In the genomic region with DNA sequence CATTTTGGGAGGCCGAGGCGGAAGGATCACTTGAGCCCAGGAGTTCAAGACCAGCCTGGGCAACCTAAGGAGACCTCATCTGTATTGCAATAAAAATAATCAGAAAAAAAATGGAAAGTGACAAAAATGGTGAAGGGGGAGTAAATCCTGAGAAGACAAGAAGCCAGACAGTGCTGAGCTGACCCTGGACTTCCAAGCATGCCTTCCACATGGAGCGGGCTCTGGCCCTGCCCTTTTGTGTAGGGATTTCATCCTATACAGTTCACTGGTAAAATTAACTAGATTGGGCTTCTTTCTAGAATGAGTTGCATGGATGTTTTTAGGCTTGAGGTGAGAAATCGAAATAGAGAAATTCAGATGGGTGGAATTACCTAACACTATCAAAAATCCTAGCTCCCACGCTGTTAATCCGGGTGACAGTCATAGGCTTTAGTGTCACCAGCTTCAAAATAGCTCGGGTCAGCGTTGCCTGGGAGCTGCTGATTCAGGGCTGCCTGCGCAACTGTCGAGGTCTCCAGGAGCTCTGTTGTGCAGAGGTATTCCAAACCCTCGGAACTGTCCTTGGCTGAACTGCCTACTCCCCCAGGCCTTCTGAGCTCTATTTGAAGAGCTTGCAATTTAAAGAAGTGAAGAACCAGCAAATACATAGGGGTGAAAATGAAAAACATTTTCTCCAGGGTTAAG, we compare ENCODE assay signal across 20 cellular contexts. TPM values are rescaled to one million over a fixed set of nuclear protein-coding genes. Genes with fewer than 3 reads are reported as not detected.
A peak's percentile ranks its signal among the peaks of the same experiment; 100 is the strongest.
DNase-seq lines count a peak whose midpoint lies in the region; ATAC-seq, FAIRE-seq and TF ChIP-seq lines count a peak whose summit lies in the region.
"Had no signal": no experiment of that assay in that cellular context is flagged by ENCODE, and none has a peak within 500 bp of the region (broad histone marks: within the 10 kb centered on the region; RNA-seq: fewer than 3 reads in every experiment).

No MANE protein-coding gene starts in this region.

- DNase-seq in HAP-1 (ENCODE audit: low spot score in 2 of 2) (peak; percentile 82), WTC11 (ENCODE audit: low spot score) (no peak), iPS-NIHi7 (ENCODE audit: extremely low spot score) (peak; percentile 47), psoas muscle (peak; percentile 61 to 88), CD14-positive monocyte (ENCODE audit: low spot score) (no peak), HTR-8/SVneo (ENCODE audit: insufficient read length, low spot score) (no peak), A172 (ENCODE audit: low spot score) (no peak)
- DNase-seq: activated CD4-positive, CD25-positive, alpha-beta regulatory T cell treated with anti-CD3 and anti-CD28 coated beads, Interleukin-2, amount 50 U/mL, for 72 hours; activated CD8-positive, alpha-beta memory T cell treated with anti-CD3 and anti-CD28 coated beads, Interleukin-2, amount 50 U/mL, for 4 hours; activated naive CD4-positive, alpha-beta T cell treated with anti-CD3 and anti-CD28 coated beads, Interleukin-2, amount 10 ng/mL, durations not matched to agents 7 days and 5 days; Calu3; effector memory CD4-positive, alpha-beta T cell; GF-D8; NCI-H187 treated with DMSO at 0.1 percent for 48 hours; NCI-H774; stimulated activated CD4-positive, alpha-beta T cell treated with anti-CD3 and anti-CD28 coated beads, Interleukin-15, amount 100 ng/mL, for 24 hours had no signal

- 41 to 56% (median 48%) methylated on average over 11 of the region's 11 CpGs for WGBS in psoas muscle, 3 donors

- FAIRE-seq in HTR-8/SVneo (lab: Jason Lieb, UNC): no peak

- ATAC-seq in WTC11: no peak
- peak; percentile 98 for ATAC-seq in psoas muscle
- no peak for ATAC-seq in GM21367 (IDR thresholded peaks at IDR 0.05; ENCODE audit: unreplicated experiment)

- H3K4me1 ChIP-seq in HAP-1: peaks cover 66% of the 10 kb centered on the region
- peaks cover 26% of the 10 kb centered on the region for H3K4me1 ChIP-seq in psoas muscle

- H3K27me3 ChIP-seq in HAP-1 (ENCODE audit: low read depth) (no peaks in the 10 kb centered on the region), psoas muscle (ENCODE audit: insufficient read depth in 3 of 3, low read length in 2 of 3) (no peaks in the 10 kb centered on the region)

- no peaks in the 10 kb centered on the region; the same call in 1 of the 2 replicates for H3K36me3 Mint-ChIP-seq in WTC11
- no peaks in the 10 kb centered on the region for H3K36me3 Mint-ChIP-seq in CD14-positive monocyte
- H3K36me3 Mint-ChIP-seq: activated naive CD4-positive, alpha-beta T cell treated with anti-CD3 and anti-CD28 coated beads, Interleukin-2, amount 10 ng/mL, durations not matched to agents 7 days and 5 days had no signal

- in situ Hi-C loops in HAP-1 (cut with MboI; ENCODE audit: low sequenced_read_pairs): no loop called here

- H3K27ac ChIP-seq in psoas muscle: peak overlapping the region; percentile 79
- H3K27ac ChIP-seq: thoracic aorta had no signal

- intact Hi-C loops in psoas muscle (cut with DNase I) (loop anchor here in 1 of 2 donors (5.0 kb wide), 1 partner anchor 41 kb away; no protein-coding TSS in a partner anchor), CD14-positive monocyte (cut with micrococcal nuclease) (no loop called here)

- H3K4me3 Mint-ChIP-seq in WTC11 (no peak overlapping the region), CD14-positive monocyte (no peak overlapping the region)
- H3K4me3 Mint-ChIP-seq: activated naive CD4-positive, alpha-beta T cell treated with anti-CD3 and anti-CD28 coated beads, Interleukin-2, amount 10 ng/mL, durations not matched to agents 7 days and 5 days; T-helper 1 cell treated with Interleukin-12 subunit alpha and Interleukin-12 subunit beta and Interleukin-4 antibody, amounts not matched to agents 30 μg/mL and 1 μg/mL, for 36 hours had no signal

- H3K36me3 ChIP-seq in HAP-1 (replicated peaks): no peaks in the 10 kb centered on the region
- no peaks in the 10 kb centered on the region for H3K36me3 ChIP-seq in psoas muscle (ENCODE audit: insufficient read depth in 1 of 2, low read depth in 1 of 2)
- H3K36me3 ChIP-seq: thoracic aorta had no signal

- CTCF ChIA-PET in WTC11 (lab: Charles Lee): interaction anchor here (1.0 to 1.6 kb wide), 4 partner anchors 24 to 75 kb away, joined by 3 to 6 read pairs (median 4); no protein-coding TSS in a partner anchor

- TF ChIP-seq CTCF in WTC11 (IDR thresholded peaks at IDR 0.05): no peak
- TF ChIP-seq CTCF in psoas muscle (IDR thresholded peaks at IDR 0.05): no peak
- no peak for TF ChIP-seq CTCF in CD14-positive monocyte (IDR thresholded peaks at IDR 0.05)

- no peaks in the 10 kb centered on the region for H3K9me3 ChIP-seq in HAP-1
- no peaks in the 10 kb centered on the region for H3K9me3 ChIP-seq in psoas muscle
- H3K9me3 ChIP-seq: thoracic aorta had no signal

- H3K27me3 Mint-ChIP-seq in WTC11 (ENCODE audit: low read depth) (no peaks in the 10 kb centered on the region; the same call in 1 of the 2 replicates), CD14-positive monocyte (ENCODE audit: low read depth in 3 of 3) (peaks cover 19 to 30% (median 25%) of the 10 kb centered on the region in 3 donors)

- peaks cover 68% of the 10 kb centered on the region for H3K4me1 Mint-ChIP-seq in WTC11
- peaks cover 20% of the 10 kb centered on the region for H3K4me1 Mint-ChIP-seq in CD14-positive monocyte
- H3K4me1 Mint-ChIP-seq: activated naive CD4-positive, alpha-beta T cell treated with anti-CD3 and anti-CD28 coated beads, Interleukin-2, amount 10 ng/mL, durations not matched to agents 7 days and 5 days had no signal

- peak overlapping the region; percentile 7 for H3K27ac Mint-ChIP-seq in WTC11
- H3K27ac Mint-ChIP-seq in CD14-positive monocyte: no peak overlapping the region
- H3K27ac Mint-ChIP-seq: activated naive CD4-positive, alpha-beta T cell treated with anti-CD3 and anti-CD28 coated beads, Interleukin-2, amount 10 ng/mL, durations not matched to agents 7 days and 5 days; T-helper 1 cell treated with Interleukin-12 subunit alpha and Interleukin-12 subunit beta and Interleukin-4 antibody, amounts not matched to agents 30 μg/mL and 1 μg/mL, for 36 hours had no signal

- H3K4me3 ChIP-seq in HAP-1: no peak overlapping the region
- no peak overlapping the region for H3K4me3 ChIP-seq in psoas muscle
- H3K4me3 ChIP-seq: lung, thoracic aorta had no signal

- POLR2A ChIA-PET in WTC11 (lab: Charles Lee): interaction anchor here (0.5 to 1.2 kb wide), 3 partner anchors 11 to 24 kb away, joined by 3 to 9 read pairs (median 7); partner anchors contain the start of gene ZNF532

- 0 out of 2 replicates have a peak, but pooled peaks cover 8% of the 10 kb centered on the region for H3K9me3 Mint-ChIP-seq in WTC11
- H3K9me3 Mint-ChIP-seq in CD14-positive monocyte: peaks cover under 1 to 9% (median 4%) of the 10 kb centered on the region in 7 donors
- H3K9me3 Mint-ChIP-seq: activated naive CD4-positive, alpha-beta T cell treated with anti-CD3 and anti-CD28 coated beads, Interleukin-2, amount 10 ng/mL, durations not matched to agents 7 days and 5 days; T-helper 1 cell treated with Interleukin-12 subunit alpha and Interleukin-12 subunit beta and Interleukin-4 antibody, amounts not matched to agents 30 μg/mL and 1 μg/mL, for 36 hours had no signal

TF ChIP-seq in WTC11, 78 proteins besides CTCF, POLR2A, EP300 and RAD21:
- no peak for TF ChIP-seq ZNF416 (CRISPR knock-in tag; IDR thresholded peaks at IDR 0.05)
- TF ChIP-seq TCF7 (CRISPR knock-in tag; IDR thresholded peaks at IDR 0.05; ENCODE audit: low read depth): no peak
- no peak for TF ChIP-seq NFYB (CRISPR knock-in tag; conservative IDR thresholded peaks at IDR 0.05; ENCODE audit: low read depth)
- TF ChIP-seq E2F1 (CRISPR knock-in tag; IDR thresholded peaks at IDR 0.05): no peak
- no peak for TF ChIP-seq NFE2L1 (CRISPR knock-in tag; IDR thresholded peaks at IDR 0.05)
- TF ChIP-seq ZBTB21 (CRISPR knock-in tag; IDR thresholded peaks at IDR 0.05; ENCODE audit: borderline replicate concordance): no peak
- TF ChIP-seq, protein P1, sequence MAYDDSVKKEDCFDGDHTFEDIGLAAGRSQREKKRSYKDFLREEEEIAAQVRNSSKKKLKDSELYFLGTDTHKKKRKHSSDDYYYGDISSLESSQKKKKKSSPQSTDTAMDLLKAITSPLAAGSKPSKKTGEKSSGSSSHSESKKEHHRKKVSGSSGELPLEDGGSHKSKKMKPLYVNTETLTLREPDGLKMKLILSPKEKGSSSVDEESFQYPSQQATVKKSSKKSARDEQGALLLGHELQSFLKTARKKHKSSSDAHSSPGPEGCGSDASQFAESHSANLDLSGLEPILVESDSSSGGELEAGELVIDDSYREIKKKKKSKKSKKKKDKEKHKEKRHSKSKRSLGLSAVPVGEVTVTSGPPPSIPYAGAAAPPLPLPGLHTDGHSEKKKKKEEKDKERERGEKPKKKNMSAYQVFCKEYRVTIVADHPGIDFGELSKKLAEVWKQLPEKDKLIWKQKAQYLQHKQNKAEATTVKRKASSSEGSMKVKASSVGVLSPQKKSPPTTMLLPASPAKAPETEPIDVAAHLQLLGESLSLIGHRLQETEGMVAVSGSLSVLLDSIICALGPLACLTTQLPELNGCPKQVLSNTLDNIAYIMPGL (CRISPR knock-in tag; IDR thresholded peaks at IDR 0.05): no peak
- TF ChIP-seq GABPB1 (CRISPR knock-in tag; IDR thresholded peaks at IDR 0.05): no peak
TF ChIP-seq in WTC11: peak in this region for 0.

RNA-seq across cellular contexts. Expression of gene ZNF532, which starts 21.6 kb away (rescaled TPM):
- 171 to 185 TPM (median 181 TPM) in 3 replicates for total RNA-seq in WTC11 (2021)
- total RNA-seq in psoas muscle: 100 to 1,000 TPM in 1 of 4 donors, 10 to 100 TPM in 3; 68.8 to 105 (median 84.7) TPM
- 10 to 100 TPM; 13.6 to 41.9 (median 22.7) TPM for polyA plus RNA-seq in psoas muscle
- 1 to 10 TPM in 1 of 2 donors, under 1 TPM in 1; 0.76 to 1.7 TPM for polyA plus RNA-seq in CD14-positive monocyte
- total RNA-seq in A172 (2014; rRNA removed; shearing (Covaris generic)): 12.2 and 13.5 TPM in 2 replicates

Comparison
In these comparisons a context has a peak if more than half of its experiments do, and no peak if none do; other contexts are left out.
1. DNase-seq: peak in HAP-1 (2 of 2), iPS-NIHi7 (single experiment) and psoas muscle (2 of 2); none in WTC11 (single experiment), CD14-positive monocyte (single experiment), HTR-8/SVneo (single experiment) and A172 (single experiment).
2. ATAC-seq: peak in psoas muscle (4 of 4); none in WTC11 (single experiment) and GM21367 (single experiment).